Comparison of ENCODE assay signal across 8 cellular contexts in genomic region chr6:26025894-26026832, GRCh38.
A peak's percentile ranks its signal among the peaks of the same experiment; 100 is the strongest.
DNase-seq lines count a peak whose midpoint lies in the region; ATAC-seq and TF ChIP-seq lines count a peak whose summit lies in the region.

No MANE protein-coding gene starts in this region.

- H3K9me3 ChIP-seq in right cardiac atrium (ENCODE audit: control insufficient read depth, low read length) = no peaks in the 10 kb centered on the region

- CTCF ChIA-PET in T-cell (lab: Charles Lee) = interaction anchor here (0.5 to 3.8 kb wide), 33 partner anchors 8 to 1788 kb away, joined by 3 to 76 read pairs (median 4); partner anchors contain the start of gene HFE (in 1 of the 2)

- DNase-seq in GM12865 (ENCODE audit: low read depth) = peak; percentile 97
- peak; percentile 98 for DNase-seq in NCI-H146 (lab: John Stamatoyannopoulos, UW)
- peak; percentile 70 to 98 (median 96) for DNase-seq in T-cell
- peak; percentile 96 for DNase-seq in amniotic epithelial cell (ENCODE audit: low read depth)
- peak; percentile 94 to 97 (median 96) for DNase-seq in right cardiac atrium
- peak; percentile 86 for DNase-seq in pulmonary artery endothelial cell (ENCODE audit: low read depth, low spot score)
- DNase-seq in HPDE6-E6E7 (ENCODE audit: extremely low spot score) = no peak

- POLR2A ChIA-PET in T-cell (lab: Charles Lee) = interaction anchor here (0.5 to 15.4 kb wide), 48 partner anchors 9 to 1867 kb away, joined by 3 to 682 read pairs (median 5); partner anchors contain the start of gene TRIM38 (in 1 of the 2)

- no peaks in the 10 kb centered on the region for H3K27me3 ChIP-seq in right cardiac atrium (ENCODE audit: control insufficient read depth, insufficient read depth)

- H3K9me3 Mint-ChIP-seq in T-cell = no peaks in the 10 kb centered on the region

- ATAC-seq in HG02840 (IDR thresholded peaks at IDR 0.05; ENCODE audit: low FRiP score, unreplicated experiment) (peak; percentile 33), T-cell (replicated peaks in 1 of 4) (peak; percentile 33 to 46 (median 36)), right cardiac atrium (peak; percentile 73)

- intact Hi-C loops in right cardiac atrium (cut with DNase I) = loop anchor here in 2 of 4 donors (10.0 kb wide), 3 partner anchors 159 to 1109 kb away; partner anchors contain the start of gene ABT1 (in 1 of the 2)

- peaks cover 0 to 2% of the 10 kb centered on the region in 2 donors for H3K27me3 Mint-ChIP-seq in T-cell

- H3K27ac Mint-ChIP-seq in T-cell = peak overlapping the region; percentile 93 to 99

- no peaks in the 10 kb centered on the region for H3K36me3 Mint-ChIP-seq in T-cell

- H3K4me3 Mint-ChIP-seq in T-cell = peak overlapping the region; percentile 82 to 93 (median 92)

- 1% methylated on average over 23 of the region's 23 CpGs for WGBS in right cardiac atrium

- H3K4me1 ChIP-seq in right cardiac atrium (ENCODE audit: control insufficient read depth, insufficient read depth, low read length) = no peaks in the 10 kb centered on the region

- TF ChIP-seq CTCF in GM12865 (IDR thresholded peaks at IDR 0.05; ENCODE audit: insufficient read depth, low read depth, low read length, missing control alignments) = peak; percentile 91

- peak overlapping the region; percentile 80 for H3K4me3 ChIP-seq in GM12865 (ENCODE audit: low read depth, low read length)
- H3K4me3 ChIP-seq in right cardiac atrium (ENCODE audit: low read length) = peak overlapping the region; percentile 68

- peaks cover 43 to 53% (median 44%) of the 10 kb centered on the region in 3 donors for H3K4me1 Mint-ChIP-seq in T-cell

- peak overlapping the region; percentile 97 for H3K27ac ChIP-seq in right cardiac atrium (ENCODE audit: low read length)
